In genomic region chr12:119839201-119839600, GRCh38 we compare ENCODE assay signal across 31 cellular contexts.
"Had no signal": no experiment of that assay in that cellular context is flagged by ENCODE, and none has a peak within 500 bp of the region (broad histone marks: within the 10 kb centered on the region; RNA-seq: fewer than 3 reads in every experiment).

No MANE protein-coding gene starts in this region.

- H3K9me3 ChIP-seq: ascending aorta had no signal

- H3K27me3 Mint-ChIP-seq: activated CD4-positive, alpha-beta memory T cell treated with anti-CD3 and anti-CD28 coated beads, Interleukin-2, amount 10 ng/mL, durations not matched to agents 7 days and 5 days; activated CD4-positive, alpha-beta T cell treated with anti-CD3 and anti-CD28 coated beads, Interleukin-2, amount 10 ng/mL, durations not matched to agents 7 days and 5 days; activated naive CD4-positive, alpha-beta T cell treated with anti-CD3 and anti-CD28 coated beads, Interleukin-2, amount 10 ng/mL, durations not matched to agents 7 days and 5 days; activated naive CD8-positive, alpha-beta T cell treated with anti-CD3 and anti-CD28 coated beads, Interleukin-2, amount 10 ng/mL, durations not matched to agents 7 days and 5 days; activated T-cell treated with anti-CD3 and anti-CD28 coated beads, Interleukin-2, amount 50 U/mL, for 24 hours; effector memory CD8-positive, alpha-beta T cell had no signal

- H3K4me3 ChIP-seq: ascending aorta, esophagus squamous epithelium, gastroesophageal sphincter, heart right ventricle had no signal

- H3K9me3 Mint-ChIP-seq: activated CD4-positive, alpha-beta T cell treated with anti-CD3 and anti-CD28 coated beads, Interleukin-2, amount 10 ng/mL, durations not matched to agents 7 days and 5 days; effector memory CD8-positive, alpha-beta T cell had no signal

- H3K27ac ChIP-seq: ascending aorta, brain microvascular endothelial cell, epithelial cell of prostate, esophagus squamous epithelium, gastroesophageal sphincter, heart right ventricle had no signal

- H3K36me3 ChIP-seq: ascending aorta, brain microvascular endothelial cell, gastroesophageal sphincter, heart right ventricle had no signal

- FAIRE-seq: bronchial epithelial cell, colon, endometrium, endothelial cell of umbilical vein had no signal

- H3K4me1 ChIP-seq: ascending aorta, gastroesophageal sphincter had no signal

- H3K4me1 Mint-ChIP-seq: activated CD4-positive, alpha-beta memory T cell treated with anti-CD3 and anti-CD28 coated beads, Interleukin-2, amount 10 ng/mL, durations not matched to agents 7 days and 5 days; activated CD4-positive, alpha-beta T cell treated with anti-CD3 and anti-CD28 coated beads, Interleukin-2, amount 10 ng/mL, durations not matched to agents 7 days and 5 days; activated naive CD4-positive, alpha-beta T cell treated with anti-CD3 and anti-CD28 coated beads, Interleukin-2, amount 10 ng/mL, durations not matched to agents 7 days and 5 days; WTC11 had no signal

- ATAC-seq: activated naive CD4-positive, alpha-beta T cell treated with anti-CD3 and anti-CD28 coated beads, Interleukin-2, amount 50 U/mL, for 72 hours; activated T-cell treated with anti-CD3 and anti-CD28 coated beads, Interleukin-2, amount 50 U/mL, for 72 hours; effector memory CD8-positive, alpha-beta T cell; gastroesophageal sphincter; heart right ventricle; WTC11 had no signal

- H3K4me3 Mint-ChIP-seq: activated CD4-positive, alpha-beta memory T cell treated with anti-CD3 and anti-CD28 coated beads, Interleukin-2, amount 10 ng/mL, durations not matched to agents 7 days and 5 days; activated CD4-positive, alpha-beta T cell treated with anti-CD3 and anti-CD28 coated beads, Interleukin-2, amount 10 ng/mL, durations not matched to agents 7 days and 5 days; activated naive CD4-positive, alpha-beta T cell treated with anti-CD3 and anti-CD28 coated beads, Interleukin-2, amount 10 ng/mL, durations not matched to agents 7 days and 5 days; activated naive CD8-positive, alpha-beta T cell treated with anti-CD3 and anti-CD28 coated beads, Interleukin-2, amount 10 ng/mL, durations not matched to agents 7 days and 5 days; activated T-cell treated with anti-CD3 and anti-CD28 coated beads, Interleukin-2, amount 50 U/mL, for 24 hours; activated T-cell treated with anti-CD3 and anti-CD28 coated beads, Interleukin-2, amount 50 U/mL, for 72 hours; effector memory CD8-positive, alpha-beta T cell; WTC11 had no signal

- DNase-seq: activated CD4-positive, alpha-beta memory T cell treated with anti-CD3 and anti-CD28 coated beads, Interleukin-2, amount 10 ng/mL, durations not matched to agents 7 days and 5 days; activated CD4-positive, alpha-beta T cell treated with anti-CD3 and anti-CD28 coated beads for 1 hour; activated CD4-positive, alpha-beta T cell treated with anti-CD3 and anti-CD28 coated beads for 4 hours; activated CD4-positive, alpha-beta T cell treated with anti-CD3 and anti-CD28 coated beads, Interleukin-2, amount 10 ng/mL, durations not matched to agents 7 days and 5 days; activated CD4-positive, alpha-beta T cell treated with anti-CD3 and anti-CD28 coated beads, Interleukin-2, amount 50 U/mL, for 4 hours; activated CD8-positive, alpha-beta memory T cell treated with anti-CD3 and anti-CD28 coated beads, Interleukin-2, amount 50 U/mL, for 48 hours; activated gamma-delta T cell; activated naive CD4-positive, alpha-beta T cell; activated naive CD4-positive, alpha-beta T cell treated with anti-CD3 and anti-CD28 coated beads, Interleukin-2, amount 10 ng/mL, durations not matched to agents 7 days and 5 days; activated naive CD8-positive, alpha-beta T cell treated with anti-CD3 and anti-CD28 coated beads, Interleukin-2, amount 10 ng/mL, durations not matched to agents 7 days and 5 days; activated T-cell treated with anti-CD3 and anti-CD28 coated beads for 4 hours; activated T-cell treated with anti-CD3 and anti-CD28 coated beads, Interleukin-2, amount 50 U/mL, for 24 hours; activated T-cell treated with anti-CD3 and anti-CD28 coated beads, Interleukin-2, amount 50 U/mL, for 72 hours; brain microvascular endothelial cell; cortex of kidney; dermis blood vessel endothelial cell; effector CD4-positive, alpha-beta T cell; effector memory CD8-positive, alpha-beta T cell; esophagus squamous epithelium; foreskin melanocyte; heart right ventricle; T-helper 2 cell had no signal

- H3K27me3 ChIP-seq: ascending aorta, brain microvascular endothelial cell, esophagus squamous epithelium, gastroesophageal sphincter, heart right ventricle had no signal

- H3K27ac Mint-ChIP-seq: activated CD4-positive, alpha-beta memory T cell treated with anti-CD3 and anti-CD28 coated beads, Interleukin-2, amount 10 ng/mL, durations not matched to agents 7 days and 5 days; activated CD4-positive, alpha-beta T cell treated with anti-CD3 and anti-CD28 coated beads, Interleukin-2, amount 10 ng/mL, durations not matched to agents 7 days and 5 days; activated naive CD4-positive, alpha-beta T cell treated with anti-CD3 and anti-CD28 coated beads, Interleukin-2, amount 10 ng/mL, durations not matched to agents 7 days and 5 days; activated naive CD8-positive, alpha-beta T cell treated with anti-CD3 and anti-CD28 coated beads, Interleukin-2, amount 10 ng/mL, durations not matched to agents 7 days and 5 days; activated T-cell treated with anti-CD3 and anti-CD28 coated beads, Interleukin-2, amount 50 U/mL, for 24 hours; activated T-cell treated with anti-CD3 and anti-CD28 coated beads, Interleukin-2, amount 50 U/mL, for 72 hours; effector memory CD8-positive, alpha-beta T cell; WTC11 had no signal
